ENCODE assay signal across 12 cellular contexts in genomic region chr3:160012108-160012507, GRCh38. TPM values are rescaled to one million over a fixed set of nuclear protein-coding genes. Genes with fewer than 3 reads are reported as not detected.
DNase-seq lines count a peak whose midpoint lies in the region; ATAC-seq and TF ChIP-seq lines count a peak whose summit lies in the region.
"Had no signal": no experiment of that assay in that cellular context is flagged by ENCODE, and none has a peak within 500 bp of the region (broad histone marks: within the 10 kb centered on the region; RNA-seq: fewer than 3 reads in every experiment).

No MANE protein-coding gene starts in this region.

- ATAC-seq in GM21825 (IDR thresholded peaks at IDR 0.05; ENCODE audit: unreplicated experiment) (peak; percentile 75), HG03521 (IDR thresholded peaks at IDR 0.05; ENCODE audit: unreplicated experiment) (peak; percentile 77)
- no peak for ATAC-seq in natural killer cell treated with Interleukin-12 subunit alpha and Interleukin-12 subunit beta and Interleukin-15 and Interleukin-18, amount 100 ng/mL, for 72 hours

- H3K27ac ChIP-seq in spleen, result peak overlapping the region in 5 of 8 donors; percentile 45 to 78 (median 63)
- H3K27ac ChIP-seq: right atrium auricular region had no signal

- no peaks in the 10 kb centered on the region for H3K9me3 ChIP-seq in spleen
- H3K9me3 ChIP-seq: right atrium auricular region had no signal

- H3K27ac Mint-ChIP-seq in activated CD4-positive, alpha-beta T cell treated with anti-CD3 and anti-CD28 coated beads, Interleukin-2, amount 10 ng/mL, durations not matched to agents 24 days and 14 days, result peak overlapping the region; percentile 14
- no peak overlapping the region for H3K27ac Mint-ChIP-seq in osteocyte (ENCODE audit: unreplicated experiment)
- H3K27ac Mint-ChIP-seq in natural killer cell treated with Interleukin-12 subunit alpha and Interleukin-12 subunit beta and Interleukin-15 and Interleukin-18, amount 100 ng/mL, for 72 hours, result no peak overlapping the region

- H3K27me3 ChIP-seq in spleen (replicated peaks in 1 of 7), result no peaks in the 10 kb centered on the region
- H3K27me3 ChIP-seq: right atrium auricular region had no signal

- peak overlapping the region; percentile 5 for H3K4me3 Mint-ChIP-seq in activated CD4-positive, alpha-beta T cell treated with anti-CD3 and anti-CD28 coated beads, Interleukin-2, amount 10 ng/mL, durations not matched to agents 24 days and 14 days
- H3K4me3 Mint-ChIP-seq in osteocyte (ENCODE audit: unreplicated experiment), result no peak overlapping the region
- H3K4me3 Mint-ChIP-seq in natural killer cell treated with Interleukin-12 subunit alpha and Interleukin-12 subunit beta and Interleukin-15 and Interleukin-18, amount 100 ng/mL, for 72 hours, result no peak overlapping the region

- peak; percentile 62 for DNase-seq in activated CD4-positive, alpha-beta T cell treated with anti-CD3 and anti-CD28 coated beads, Interleukin-2, amount 10 ng/mL, durations not matched to agents 24 days and 14 days
- DNase-seq in activated CD4-positive, alpha-beta T cell treated with anti-CD3 and anti-CD28 coated beads for 4 hours, result no peak
- DNase-seq in spleen, result no peak
- DNase-seq in T-helper 9 cell, result no peak
- DNase-seq in osteocyte (ENCODE audit: extremely low spot score, unreplicated experiment), result no peak
- no peak for DNase-seq in natural killer cell treated with Interleukin-12 subunit alpha and Interleukin-12 subunit beta and Interleukin-15 and Interleukin-18, amount 100 ng/mL, for 72 hours (ENCODE audit: low spot score)
- DNase-seq: activated CD8-positive, alpha-beta memory T cell treated with anti-CD3 and anti-CD28 coated beads for 24 hours; H7; NCI-H524 had no signal

- H3K4me1 ChIP-seq in spleen, result peaks cover 0 to 17% (median 7%) of the 10 kb centered on the region in 6 donors
- H3K4me1 ChIP-seq: right atrium auricular region had no signal

- intact Hi-C loops in activated CD4-positive, alpha-beta T cell treated with anti-CD3 and anti-CD28 coated beads, Interleukin-2, amount 10 ng/mL, durations not matched to agents 24 days and 14 days (cut with micrococcal nuclease), result loop anchor here (1.0 kb wide), 1 partner anchor 15 kb away; no protein-coding TSS in a partner anchor
- intact Hi-C loops in spleen (cut with DNase I; ENCODE audit: low total_unique reads), result no loop called here

- H3K27me3 Mint-ChIP-seq in activated CD4-positive, alpha-beta T cell treated with anti-CD3 and anti-CD28 coated beads, Interleukin-2, amount 10 ng/mL, durations not matched to agents 24 days and 14 days, result no peaks in the 10 kb centered on the region
- no peaks in the 10 kb centered on the region for H3K27me3 Mint-ChIP-seq in osteocyte (ENCODE audit: unreplicated experiment)
- no peaks in the 10 kb centered on the region for H3K27me3 Mint-ChIP-seq in natural killer cell treated with Interleukin-12 subunit alpha and Interleukin-12 subunit beta and Interleukin-15 and Interleukin-18, amount 100 ng/mL, for 72 hours

- H3K4me3 ChIP-seq in spleen, result no peak overlapping the region
- H3K4me3 ChIP-seq: right atrium auricular region had no signal

- no peak for TF ChIP-seq POLR2A in spleen (IDR thresholded peaks at IDR 0.05)

- no peaks in the 10 kb centered on the region for H3K36me3 ChIP-seq in spleen
- H3K36me3 ChIP-seq: right atrium auricular region had no signal

- no peaks in the 10 kb centered on the region for H3K9me3 Mint-ChIP-seq in activated CD4-positive, alpha-beta T cell treated with anti-CD3 and anti-CD28 coated beads, Interleukin-2, amount 10 ng/mL, durations not matched to agents 24 days and 14 days
- H3K9me3 Mint-ChIP-seq in osteocyte (ENCODE audit: unreplicated experiment), result no peaks in the 10 kb centered on the region
- no peaks in the 10 kb centered on the region for H3K9me3 Mint-ChIP-seq in natural killer cell treated with Interleukin-12 subunit alpha and Interleukin-12 subunit beta and Interleukin-15 and Interleukin-18, amount 100 ng/mL, for 72 hours

- 18 to 30% (median 29%) methylated on average over 2 of the region's 2 CpGs for WGBS in spleen, 5 donors

- peaks cover 1% of the 10 kb centered on the region for H3K36me3 Mint-ChIP-seq in activated CD4-positive, alpha-beta T cell treated with anti-CD3 and anti-CD28 coated beads, Interleukin-2, amount 10 ng/mL, durations not matched to agents 24 days and 14 days (ENCODE audit: low read depth)
- no peaks in the 10 kb centered on the region for H3K36me3 Mint-ChIP-seq in osteocyte (ENCODE audit: unreplicated experiment)
- no peaks in the 10 kb centered on the region for H3K36me3 Mint-ChIP-seq in natural killer cell treated with Interleukin-12 subunit alpha and Interleukin-12 subunit beta and Interleukin-15 and Interleukin-18, amount 100 ng/mL, for 72 hours

- H3K4me1 Mint-ChIP-seq in activated CD4-positive, alpha-beta T cell treated with anti-CD3 and anti-CD28 coated beads, Interleukin-2, amount 10 ng/mL, durations not matched to agents 24 days and 14 days, result peaks cover 34% of the 10 kb centered on the region
- H3K4me1 Mint-ChIP-seq in osteocyte (ENCODE audit: unreplicated experiment), result peaks cover 4% of the 10 kb centered on the region
- peaks cover 4 to 6% of the 10 kb centered on the region in 2 donors for H3K4me1 Mint-ChIP-seq in natural killer cell treated with Interleukin-12 subunit alpha and Interleukin-12 subunit beta and Interleukin-15 and Interleukin-18, amount 100 ng/mL, for 72 hours (ENCODE audit: low read depth in 2 of 2)

- TF ChIP-seq CTCF in spleen (IDR thresholded peaks at IDR 0.05 in 8 of 11, conservative IDR thresholded peaks at IDR 0.05 in 3 of 11) (no peak), osteocyte (IDR thresholded peaks at IDR 0.05) (no peak)

RNA-seq across cellular contexts. Expression of gene IL12A, which starts 23.5 kb away (rescaled TPM):
- total RNA-seq in activated CD4-positive, alpha-beta T cell treated with anti-CD3 and anti-CD28 coated beads, Interleukin-2, amount 10 ng/mL, durations not matched to agents 24 days and 14 days, result 0.21 and 0.59 TPM in 2 replicates
- 1 to 10 TPM; 1.2 to 9.1 (median 2.0) TPM for total RNA-seq in spleen
- 1 to 10 TPM; 1.2 to 3.6 (median 3.5) TPM for polyA plus RNA-seq in spleen
- 0.50 TPM in 1 of 2 replicates, not detected in the other for total RNA-seq in osteocyte
- 1 to 10 TPM in 1 of 2 donors, under 1 TPM in 1; 0.31 to 1.5 TPM for total RNA-seq in natural killer cell treated with Interleukin-12 subunit alpha and Interleukin-12 subunit beta and Interleukin-15 and Interleukin-18, amount 100 ng/mL, for 72 hours

Comparison
In these comparisons a context has a peak if more than half of its experiments do, and no peak if none do; other contexts are left out.
1. ATAC-seq: peak in GM21825 (single experiment) and HG03521 (single experiment); none in natural killer cell treated with Interleukin-12 subunit alpha and Interleukin-12 subunit beta and Interleukin-15 and Interleukin-18, amount 100 ng/mL, for 72 hours (0 of 2).